Comparison of ENCODE assay signal across 1 cellular context in genomic region chr3:197952440-197952839, GRCh38.
TF ChIP-seq lines count a peak whose summit lies in the region.

No MANE protein-coding gene starts in this region.

TF ChIP-seq in WTC11, 78 proteins besides CTCF, POLR2A, EP300 and RAD21 (continued from another document):
- no peak for TF ChIP-seq ZBTB43 (CRISPR knock-in tag; IDR thresholded peaks at IDR 0.05)
- TF ChIP-seq NR1H2 (CRISPR knock-in tag; IDR thresholded peaks at IDR 0.05) = no peak
- no peak for TF ChIP-seq AR (CRISPR knock-in tag; IDR thresholded peaks at IDR 0.05)
- TF ChIP-seq RELA (CRISPR knock-in tag; IDR thresholded peaks at IDR 0.05; ENCODE audit: borderline replicate concordance) = no peak
- TF ChIP-seq ZNF232 (CRISPR knock-in tag; IDR thresholded peaks at IDR 0.05) = no peak
- TF ChIP-seq, protein P1, sequence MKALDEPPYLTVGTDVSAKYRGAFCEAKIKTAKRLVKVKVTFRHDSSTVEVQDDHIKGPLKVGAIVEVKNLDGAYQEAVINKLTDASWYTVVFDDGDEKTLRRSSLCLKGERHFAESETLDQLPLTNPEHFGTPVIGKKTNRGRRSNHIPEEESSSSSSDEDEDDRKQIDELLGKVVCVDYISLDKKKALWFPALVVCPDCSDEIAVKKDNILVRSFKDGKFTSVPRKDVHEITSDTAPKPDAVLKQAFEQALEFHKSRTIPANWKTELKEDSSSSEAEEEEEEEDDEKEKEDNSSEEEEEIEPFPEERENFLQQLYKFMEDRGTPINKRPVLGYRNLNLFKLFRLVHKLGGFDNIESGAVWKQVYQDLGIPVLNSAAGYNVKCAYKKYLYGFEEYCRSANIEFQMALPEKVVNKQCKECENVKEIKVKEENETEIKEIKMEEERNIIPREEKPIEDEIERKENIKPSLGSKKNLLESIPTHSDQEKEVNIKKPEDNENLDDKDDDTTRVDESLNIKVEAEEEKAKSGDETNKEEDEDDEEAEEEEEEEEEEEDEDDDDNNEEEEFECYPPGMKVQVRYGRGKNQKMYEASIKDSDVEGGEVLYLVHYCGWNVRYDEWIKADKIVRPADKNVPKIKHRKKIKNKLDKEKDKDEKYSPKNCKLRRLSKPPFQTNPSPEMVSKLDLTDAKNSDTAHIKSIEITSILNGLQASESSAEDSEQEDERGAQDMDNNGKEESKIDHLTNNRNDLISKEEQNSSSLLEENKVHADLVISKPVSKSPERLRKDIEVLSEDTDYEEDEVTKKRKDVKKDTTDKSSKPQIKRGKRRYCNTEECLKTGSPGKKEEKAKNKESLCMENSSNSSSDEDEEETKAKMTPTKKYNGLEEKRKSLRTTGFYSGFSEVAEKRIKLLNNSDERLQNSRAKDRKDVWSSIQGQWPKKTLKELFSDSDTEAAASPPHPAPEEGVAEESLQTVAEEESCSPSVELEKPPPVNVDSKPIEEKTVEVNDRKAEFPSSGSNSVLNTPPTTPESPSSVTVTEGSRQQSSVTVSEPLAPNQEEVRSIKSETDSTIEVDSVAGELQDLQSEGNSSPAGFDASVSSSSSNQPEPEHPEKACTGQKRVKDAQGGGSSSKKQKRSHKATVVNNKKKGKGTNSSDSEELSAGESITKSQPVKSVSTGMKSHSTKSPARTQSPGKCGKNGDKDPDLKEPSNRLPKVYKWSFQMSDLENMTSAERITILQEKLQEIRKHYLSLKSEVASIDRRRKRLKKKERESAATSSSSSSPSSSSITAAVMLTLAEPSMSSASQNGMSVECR (CRISPR knock-in tag; IDR thresholded peaks at IDR 0.05; ENCODE audit: borderline replicate concordance) = no peak
- TF ChIP-seq, protein P2, sequence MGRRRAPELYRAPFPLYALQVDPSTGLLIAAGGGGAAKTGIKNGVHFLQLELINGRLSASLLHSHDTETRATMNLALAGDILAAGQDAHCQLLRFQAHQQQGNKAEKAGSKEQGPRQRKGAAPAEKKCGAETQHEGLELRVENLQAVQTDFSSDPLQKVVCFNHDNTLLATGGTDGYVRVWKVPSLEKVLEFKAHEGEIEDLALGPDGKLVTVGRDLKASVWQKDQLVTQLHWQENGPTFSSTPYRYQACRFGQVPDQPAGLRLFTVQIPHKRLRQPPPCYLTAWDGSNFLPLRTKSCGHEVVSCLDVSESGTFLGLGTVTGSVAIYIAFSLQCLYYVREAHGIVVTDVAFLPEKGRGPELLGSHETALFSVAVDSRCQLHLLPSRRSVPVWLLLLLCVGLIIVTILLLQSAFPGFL (CRISPR knock-in tag; IDR thresholded peaks at IDR 0.05; ENCODE audit: borderline replicate concordance) = no peak
- TF ChIP-seq SMAD3 (CRISPR knock-in tag; IDR thresholded peaks at IDR 0.05; ENCODE audit: borderline replicate concordance) = no peak
- TF ChIP-seq SMAD4 (CRISPR knock-in tag; IDR thresholded peaks at IDR 0.05) = no peak
